ENCODE assay signal across 37 cellular contexts in genomic region chr16:57615813-57616212, GRCh38. TPM values are rescaled to one million over a fixed set of nuclear protein-coding genes. Genes with fewer than 3 reads are reported as not detected.
A peak's percentile ranks its signal among the peaks of the same experiment; 100 is the strongest.
DNase-seq lines count a peak whose midpoint lies in the region; ATAC-seq, FAIRE-seq and TF ChIP-seq lines count a peak whose summit lies in the region.
"Had no signal": no experiment of that assay in that cellular context is flagged by ENCODE, and none has a peak within 500 bp of the region (broad histone marks: within the 10 kb centered on the region; RNA-seq: fewer than 3 reads in every experiment).

No MANE protein-coding gene starts in this region.

- no peaks in the 10 kb centered on the region for H3K9me3 Mint-ChIP-seq in nephron progenitor cell
- H3K9me3 Mint-ChIP-seq: activated CD8-positive, alpha-beta T cell treated with anti-CD3 and anti-CD28 coated beads for 36 hours; activated naive CD4-positive, alpha-beta T cell treated with anti-CD3 and anti-CD28 coated beads, Interleukin-2, amount 50 U/mL, for 24 hours; dendritic cell treated with granulocyte-macrophage colony-stimulating factor and Interleukin-4, amounts not matched to agents 40 ng/mL and 50 ng/mL, for 4 days; stimulated activated naive CD8-positive, alpha-beta T cell treated with anti-CD3 and anti-CD28 coated beads, Interleukin-15, amount 100 ng/mL, for 72 hours had no signal

- DNase-seq in activated effector memory CD4-positive, alpha-beta T cell treated with anti-CD3 and anti-CD28 coated beads, Interleukin-2, amount 50 U/mL, for 16 hours = peak; percentile 9
- no peak for DNase-seq in activated effector memory CD4-positive, alpha-beta T cell treated with Interleukin-2 at 50 U/mL for 16 hours
- DNase-seq in colonic mucosa = peak; percentile 39
- peak; percentile 40 for DNase-seq in small intestine
- DNase-seq in NCI-H526 (lab: John Stamatoyannopoulos, UW) = no peak
- no peak for DNase-seq in nephron progenitor cell
- DNase-seq: ACHN; activated CD4-positive, alpha-beta T cell treated with anti-CD3 and anti-CD28 coated beads for 1 hour; activated CD8-positive, alpha-beta T cell treated with anti-CD3 and anti-CD28 coated beads for 36 hours; anterior cingulate cortex; DMS79 treated with DMSO at 0.1 percent for 48 hours; esophagus squamous epithelium; GF-D8; KBM-7; left ventricle myocardium superior; NCI-H1417; NCI-H2029 treated with DMSO at 0.1 percent for 48 hours; NCI-H748 treated with DMSO at 0.1 percent for 48 hours; stimulated activated naive CD8-positive, alpha-beta T cell treated with anti-CD3 and anti-CD28 coated beads, Interleukin-15, amount 100 ng/mL, for 72 hours; T-helper 17 cell had no signal

- peaks cover 19% of the 10 kb centered on the region for H3K4me1 Mint-ChIP-seq in nephron progenitor cell

- H3K9ac ChIP-seq in BLaER1 treated with 17β-estradiol and CSF1 and Interleukin-3, amounts not matched to agents 10 nM and 100 nM = no peak overlapping the region
- no peak overlapping the region for H3K9ac ChIP-seq in colonic mucosa (ENCODE audit: low read depth in 2 of 2, low read length in 2 of 2)

- intact Hi-C loops in colonic mucosa (cut with DNase I) = no loop called here

- H3K27ac Mint-ChIP-seq in nephron progenitor cell = no peak overlapping the region
- H3K27ac Mint-ChIP-seq: dendritic cell treated with granulocyte-macrophage colony-stimulating factor and Interleukin-4, amounts not matched to agents 40 ng/mL and 50 ng/mL, for 4 days; T-helper 17 cell had no signal

- H3K27ac ChIP-seq in BLaER1 treated with 17β-estradiol and CSF1 and Interleukin-3, amounts not matched to agents 10 nM and 100 nM = peak overlapping the region in 1 of 11 experiments; percentile 31; a peak in 2 of 22 replicates
- H3K27ac ChIP-seq in colonic mucosa (no peak overlapping the region), small intestine (ENCODE audit: low read depth in 1 of 2, low read length in 1 of 2) (no peak overlapping the region)
- H3K27ac ChIP-seq: cardiac muscle cell, esophagus squamous epithelium, hepatocyte, prostate gland, SK-N-MC, tibial nerve had no signal

- no peaks in the 10 kb centered on the region for H3K9me3 ChIP-seq in BLaER1 treated with 17β-estradiol and CSF1 and Interleukin-3, amounts not matched to agents 10 nM and 100 nM (replicated peaks in 1 of 11)
- H3K9me3 ChIP-seq in colonic mucosa (no peaks in the 10 kb centered on the region), small intestine (ENCODE audit: control insufficient read depth, low read depth) (no peaks in the 10 kb centered on the region)
- H3K9me3 ChIP-seq: Caco-2, esophagus squamous epithelium, prostate gland, tibial nerve had no signal

- no peak overlapping the region for H3K4me3 ChIP-seq in BLaER1 treated with 17β-estradiol and CSF1 and Interleukin-3, amounts not matched to agents 10 nM and 100 nM
- no peak overlapping the region for H3K4me3 ChIP-seq in colonic mucosa
- H3K4me3 ChIP-seq in small intestine (ENCODE audit: low read depth in 1 of 2, low read length in 2 of 2) = no peak overlapping the region
- H3K4me3 ChIP-seq: cardiac muscle cell, esophagus squamous epithelium, hepatocyte, prostate gland, SK-N-MC, tibial nerve had no signal

- H3K4me2 ChIP-seq in BLaER1 treated with 17β-estradiol and CSF1 and Interleukin-3, amounts not matched to agents 10 nM and 100 nM = peak overlapping the region in 8 of 11 experiments; percentile 48 to 70 (median 62); a peak in 15 of 22 replicates
- H3K4me2 ChIP-seq: hepatocyte had no signal

- peaks cover 4% of the 10 kb centered on the region for H3K27me3 Mint-ChIP-seq in nephron progenitor cell (ENCODE audit: low read depth, poor library complexity)
- H3K27me3 Mint-ChIP-seq: activated CD8-positive, alpha-beta T cell treated with anti-CD3 and anti-CD28 coated beads for 36 hours; activated naive CD4-positive, alpha-beta T cell treated with anti-CD3 and anti-CD28 coated beads, Interleukin-2, amount 50 U/mL, for 24 hours; stimulated activated naive CD8-positive, alpha-beta T cell treated with anti-CD3 and anti-CD28 coated beads, Interleukin-15, amount 100 ng/mL, for 72 hours; T-helper 17 cell had no signal

- no peaks in the 10 kb centered on the region for H3K36me3 ChIP-seq in BLaER1 treated with 17β-estradiol and CSF1 and Interleukin-3, amounts not matched to agents 10 nM and 100 nM
- H3K36me3 ChIP-seq in colonic mucosa = no peaks in the 10 kb centered on the region
- no peaks in the 10 kb centered on the region for H3K36me3 ChIP-seq in small intestine (ENCODE audit: control insufficient read depth in 2 of 2, insufficient read depth in 2 of 2, low read length in 2 of 2)
- H3K36me3 ChIP-seq: cardiac muscle cell, esophagus squamous epithelium, prostate gland, tibial nerve had no signal

- no peaks in the 10 kb centered on the region for H3K36me3 Mint-ChIP-seq in nephron progenitor cell (ENCODE audit: low read depth)
- H3K36me3 Mint-ChIP-seq: activated naive CD4-positive, alpha-beta T cell treated with anti-CD3 and anti-CD28 coated beads, Interleukin-2, amount 50 U/mL, for 24 hours had no signal

- no peaks in the 10 kb centered on the region for H4K20me1 ChIP-seq in BLaER1 treated with 17β-estradiol and CSF1 and Interleukin-3, amounts not matched to agents 10 nM and 100 nM

- ATAC-seq in GM21717 (IDR thresholded peaks at IDR 0.05; ENCODE audit: unreplicated experiment) = no peak
- ATAC-seq: left ventricle myocardium superior, T-helper 17 cell had no signal

- H3K4me1 ChIP-seq in BLaER1 treated with 17β-estradiol and CSF1 and Interleukin-3, amounts not matched to agents 10 nM and 100 nM = peaks cover 7 to 74% (median 62%) of the 10 kb centered on the region in 10 experiments; a peak in 19 of 20 replicates
- no peaks in the 10 kb centered on the region for H3K4me1 ChIP-seq in colonic mucosa
- H3K4me1 ChIP-seq in small intestine (ENCODE audit: control insufficient read depth in 2 of 2, insufficient read depth in 1 of 2, low read depth in 1 of 2, low read length in 1 of 2) = peaks cover 0 to 2% of the 10 kb centered on the region in 2 donors
- H3K4me1 ChIP-seq: prostate gland had no signal

- FAIRE-seq in small intestine (lab: Jason Lieb, UNC) = no peak
- FAIRE-seq: endometrium, frontal cortex, GM18507 had no signal

- H3K4me3 Mint-ChIP-seq in nephron progenitor cell = no peak overlapping the region
- H3K4me3 Mint-ChIP-seq: activated CD8-positive, alpha-beta T cell treated with anti-CD3 and anti-CD28 coated beads for 36 hours; activated naive CD4-positive, alpha-beta T cell treated with anti-CD3 and anti-CD28 coated beads, Interleukin-2, amount 50 U/mL, for 24 hours; dendritic cell treated with granulocyte-macrophage colony-stimulating factor and Interleukin-4, amounts not matched to agents 40 ng/mL and 50 ng/mL, for 4 days; T-helper 17 cell had no signal

- TF ChIP-seq CTCF in colonic mucosa (IDR thresholded peaks at IDR 0.05) = no peak
- no peak for TF ChIP-seq CTCF in nephron progenitor cell (IDR thresholded peaks at IDR 0.05)

- 67 to 80% (median 70%) methylated on average over 10 of the region's 10 CpGs for WGBS in small intestine, 3 donors

- H3K27me3 ChIP-seq in BLaER1 treated with 17β-estradiol and CSF1 and Interleukin-3, amounts not matched to agents 10 nM and 100 nM = no peaks in the 10 kb centered on the region
- H3K27me3 ChIP-seq in colonic mucosa (no peaks in the 10 kb centered on the region), small intestine (ENCODE audit: control insufficient read depth in 2 of 2, insufficient read depth in 2 of 2, low read length in 2 of 2) (no peaks in the 10 kb centered on the region)
- H3K27me3 ChIP-seq: cardiac muscle cell, esophagus squamous epithelium, hepatocyte, tibial nerve had no signal

RNA-seq across cellular contexts. Expression of gene ADGRG1, which starts 12.6 kb away (rescaled TPM):
- total RNA-seq in colonic mucosa = 100 to 1,000 TPM in 1 of 2 donors, 10 to 100 TPM in 1; 68.9 to 126 TPM
- polyA plus RNA-seq in small intestine = 10 to 100 TPM in 1 of 3 donors, 1 to 10 TPM in 2; 4.1 to 47.8 (median 4.2) TPM
- total RNA-seq: cardiac muscle cell had no signal

RNA-seq across cellular contexts. Expression of gene ADGRG3, which starts 52.3 kb away (rescaled TPM):
- under 1 TPM; 0.27 to 0.82 TPM for total RNA-seq in colonic mucosa
- polyA plus RNA-seq in small intestine = 1 to 10 TPM in 1 of 3 donors, under 1 TPM in 2; 0.45 to 8.6 (median 0.81) TPM
- total RNA-seq: activated CD8-positive, alpha-beta T cell treated with anti-CD3 and anti-CD28 coated beads for 36 hours; cardiac muscle cell; frontal cortex; hepatocyte; HT1080; MCF 10A; prostate gland; RPMI7951 had no signal
- polyA plus RNA-seq: BJ, cardiac muscle cell, hepatocyte had no signal

Comparison
In these comparisons a context has a peak if more than half of its experiments do, and no peak if none do; other contexts are left out.
1. DNase-seq: peak in activated effector memory CD4-positive, alpha-beta T cell treated with anti-CD3 and anti-CD28 coated beads, Interleukin-2, amount 50 U/mL, for 16 hours (single experiment), colonic mucosa (single experiment) and small intestine (single experiment); none in activated effector memory CD4-positive, alpha-beta T cell treated with Interleukin-2 at 50 U/mL for 16 hours (single experiment), NCI-H526 (0 of 2) and nephron progenitor cell (single experiment).